8 cellular contexts compared by ENCODE assay signal in the genomic region with DNA sequence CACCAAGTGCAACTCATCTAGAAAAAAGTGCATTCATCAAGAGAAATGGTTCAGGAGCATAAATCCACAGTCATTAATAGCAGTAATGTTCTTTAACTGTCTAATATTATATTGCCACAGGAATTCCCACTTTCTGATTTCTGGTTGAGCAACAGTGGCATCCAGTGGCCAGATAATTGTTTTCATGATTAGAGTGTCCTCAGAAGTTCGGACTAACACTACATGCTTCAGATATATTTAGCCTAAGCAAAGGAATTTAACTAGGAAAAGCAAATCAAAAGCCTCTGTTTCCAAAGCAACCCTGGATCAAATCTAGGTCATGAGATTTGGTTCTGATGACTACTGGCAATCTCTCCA. TPM values are rescaled to one million over a fixed set of nuclear protein-coding genes. Genes with fewer than 3 reads are reported as not detected.
DNase-seq lines count a peak whose midpoint lies in the region; ATAC-seq and TF ChIP-seq lines count a peak whose summit lies in the region.

No MANE protein-coding gene starts in this region.

- TF ChIP-seq EP300 in transverse colon (IDR thresholded peaks at IDR 0.05; ENCODE audit: low read depth), result no peak

- no peak overlapping the region for H3K4me3 ChIP-seq in right atrium auricular region
- no peak overlapping the region for H3K4me3 ChIP-seq in transverse colon

- intact Hi-C loops in transverse colon (cut with DNase I; ENCODE audit: low total_unique reads), result no loop called here

- no peak for TF ChIP-seq POLR2A in transverse colon (IDR thresholded peaks at IDR 0.05)

- H3K36me3 ChIP-seq in right atrium auricular region (no peaks in the 10 kb centered on the region), transverse colon (no peaks in the 10 kb centered on the region)

- H3K27ac ChIP-seq in right atrium auricular region (no peak overlapping the region), transverse colon (no peak overlapping the region)

- DNase-seq in NCI-H2196 (lab: John Stamatoyannopoulos, UW; ENCODE audit: unreplicated experiment), result peak; percentile 9
- no peak for DNase-seq in NCI-H2196 treated with DMSO at 0.1 percent for 48 hours (lab: John Stamatoyannopoulos, UW; ENCODE audit: unreplicated experiment)
- DNase-seq in SW480 (ENCODE audit: low spot score), result peak; percentile 24
- DNase-seq in right atrium auricular region (ENCODE audit: low spot score), result no peak
- no peak for DNase-seq in transverse colon
- DNase-seq in NCI-H1436 treated with DMSO at 0.1 percent for 48 hours (lab: John Stamatoyannopoulos, UW), result no peak
- no peak for DNase-seq in activated CD4-positive, alpha-beta T cell treated with anti-CD3 and anti-CD28 coated beads for 1 hour

- in situ Hi-C loops in transverse colon (cut with MboI; ENCODE audit: low pct_ligation_motif_present in 1 of 4, low pct_unique_long_range_greater_than_20kb in 1 of 4, low sequenced_read_pairs in 3 of 4), result no loop called here

- ATAC-seq in HG03039 (IDR thresholded peaks at IDR 0.05; ENCODE audit: unreplicated experiment), result no peak

- no peaks in the 10 kb centered on the region for H3K4me1 ChIP-seq in right atrium auricular region
- H3K4me1 ChIP-seq in transverse colon, result no peaks in the 10 kb centered on the region

- peak; percentile 38 to 62 for TF ChIP-seq CTCF in right atrium auricular region (IDR thresholded peaks at IDR 0.05)
- peak in 3 of 5 experiments; percentile 7 to 18 (median 12) for TF ChIP-seq CTCF in transverse colon (IDR thresholded peaks at IDR 0.05)

- no peaks in the 10 kb centered on the region for H3K27me3 ChIP-seq in right atrium auricular region
- no peaks in the 10 kb centered on the region for H3K27me3 ChIP-seq in transverse colon

- H3K9me3 ChIP-seq in right atrium auricular region (no peaks in the 10 kb centered on the region), transverse colon (no peaks in the 10 kb centered on the region)

- 21% methylated on average over 1 of the region's 1 CpG; no CpG with 5 or more reads in 1 of the 2 donors for WGBS in transverse colon (ENCODE audit: low coverage in 1 of 2), 2 donors

RNA-seq across cellular contexts. Expression of a gene that starts 9.8 kb away (rescaled TPM):
- total RNA-seq in right atrium auricular region (10 to 100 TPM; 12.4 to 22.4 TPM), transverse colon (10 to 100 TPM in 1 of 4 donors, under 1 TPM in 2, not detected in 1; 0.16 to 12.7 (median 0.27) TPM)

Comparison
In these comparisons a context has a peak if more than half of its experiments do, and no peak if none do; other contexts are left out.
1. DNase-seq: peak in NCI-H2196 (single experiment) and SW480 (single experiment); none in NCI-H2196 treated with DMSO at 0.1 percent for 48 hours (single experiment), right atrium auricular region (single experiment), transverse colon (single experiment), NCI-H1436 treated with DMSO at 0.1 percent for 48 hours (single experiment) and activated CD4-positive, alpha-beta T cell treated with anti-CD3 and anti-CD28 coated beads for 1 hour (single experiment).